8 cellular contexts compared by ENCODE assay signal in genomic region chr2:87486413-87486812, GRCh38.
DNase-seq lines count a peak whose midpoint lies in the region; ATAC-seq lines count a peak whose summit lies in the region.
"Not testable (repeated sequence)": the region's sequence is repeated elsewhere in the genome, so short reads cannot be mapped to it uniquely, and the experiment has no call there.

No MANE protein-coding gene starts in this region.

- H3K9me3 ChIP-seq in BLaER1; T-helper 17 cell (ENCODE audit: control insufficient read depth, low read length, poor library complexity, severe bottlenecking); esophagus (ENCODE audit: control insufficient read depth in 2 of 2, insufficient read depth in 1 of 2, low read depth in 1 of 2, low read length in 1 of 2): not testable (repeated sequence)

- DNase-seq in HT-29 (ENCODE audit: low spot score) = peak; percentile 2
- DNase-seq in T-helper 17 cell; memory B cell (ENCODE audit: low spot score in 2 of 2): not testable (repeated sequence)
- DNase-seq in stimulated activated CD4-positive, alpha-beta T cell treated with anti-CD3 and anti-CD28 coated beads, Interleukin-4, amount 100 ng/mL, for 24 hours = peak; percentile 44

- H3K27ac Mint-ChIP-seq in T-helper 17 cell (peak overlapping the region; percentile 82), memory B cell (peak overlapping the region; percentile 91)
- peak overlapping the region; percentile 83 for H3K27ac Mint-ChIP-seq in activated naive CD4-positive, alpha-beta T cell treated with anti-CD3 and anti-CD28 coated beads, Interleukin-2, amount 50 U/mL, for 24 hours

- H3K4me1 Mint-ChIP-seq in T-helper 17 cell, memory B cell: not testable (repeated sequence)
- H3K4me1 Mint-ChIP-seq in activated naive CD4-positive, alpha-beta T cell treated with anti-CD3 and anti-CD28 coated beads, Interleukin-2, amount 50 U/mL, for 24 hours = peaks cover 39% of the 10 kb centered on the region

- peak overlapping the region; percentile 43 for H3K4me2 ChIP-seq in BLaER1

- not testable (repeated sequence) for H3K27me3 Mint-ChIP-seq in T-helper 17 cell; activated naive CD4-positive, alpha-beta T cell treated with anti-CD3 and anti-CD28 coated beads, Interleukin-2, amount 50 U/mL, for 24 hours; memory B cell

- not testable (repeated sequence) for H3K4me1 ChIP-seq in BLaER1; esophagus (ENCODE audit: control insufficient read depth in 2 of 2, insufficient read depth in 2 of 2, low read length in 1 of 2)

- 80 to 83% methylated on average over 7 to 8 of the region's 9 CpGs for WGBS in esophagus, 2 donors

- not testable (repeated sequence) for H3K9me3 Mint-ChIP-seq in activated naive CD4-positive, alpha-beta T cell treated with anti-CD3 and anti-CD28 coated beads, Interleukin-2, amount 50 U/mL, for 24 hours; memory B cell

- ATAC-seq in GM21723 (IDR thresholded peaks at IDR 0.05; ENCODE audit: unreplicated experiment) (peak; percentile 4), T-helper 17 cell (peak; percentile 43), memory B cell (ENCODE audit: low read depth) (peak; percentile 28)

- not testable (repeated sequence) for H3K9ac ChIP-seq in BLaER1

- not testable (repeated sequence) for H3K36me3 ChIP-seq in BLaER1; esophagus (ENCODE audit: control insufficient read depth in 2 of 2, insufficient read depth in 2 of 2, low read length in 1 of 2)

- peak overlapping the region; percentile 12 for H3K4me3 Mint-ChIP-seq in T-helper 17 cell
- peak overlapping the region; percentile 63 for H3K4me3 Mint-ChIP-seq in activated naive CD4-positive, alpha-beta T cell treated with anti-CD3 and anti-CD28 coated beads, Interleukin-2, amount 50 U/mL, for 24 hours
- H3K4me3 Mint-ChIP-seq in memory B cell = peak overlapping the region; percentile 24

- not testable (repeated sequence) for H3K27me3 ChIP-seq in BLaER1; esophagus (ENCODE audit: control insufficient read depth in 1 of 2, insufficient read depth in 2 of 2, low read length in 2 of 2)

- not testable (repeated sequence) for H4K20me1 ChIP-seq in BLaER1

- not testable (repeated sequence) for H3K36me3 Mint-ChIP-seq in T-helper 17 cell (ENCODE audit: low read depth); memory B cell
- H3K36me3 Mint-ChIP-seq in activated naive CD4-positive, alpha-beta T cell treated with anti-CD3 and anti-CD28 coated beads, Interleukin-2, amount 50 U/mL, for 24 hours = peaks cover 11% of the 10 kb centered on the region

- H3K4me3 ChIP-seq in BLaER1; esophagus (ENCODE audit: low read depth in 1 of 2, low read length in 2 of 2): not testable (repeated sequence)

- H3K27ac ChIP-seq in BLaER1 = not testable (repeated sequence)
- H3K27ac ChIP-seq in esophagus (ENCODE audit: low read depth in 2 of 2, low read length in 1 of 2) = peak overlapping the region; percentile 33 to 49

Comparison
In these comparisons a context has a peak if more than half of its experiments do, and no peak if none do; other contexts are left out.
1. H3K4me3 Mint-ChIP-seq: peak in every context shown above with its lines; median percentile 63 in activated naive CD4-positive, alpha-beta T cell treated with anti-CD3 and anti-CD28 coated beads, Interleukin-2, amount 50 U/mL, for 24 hours; 24 in memory B cell; 12 in T-helper 17 cell.